Comparison of ENCODE assay signal across 15 cellular contexts in the genomic region with DNA sequence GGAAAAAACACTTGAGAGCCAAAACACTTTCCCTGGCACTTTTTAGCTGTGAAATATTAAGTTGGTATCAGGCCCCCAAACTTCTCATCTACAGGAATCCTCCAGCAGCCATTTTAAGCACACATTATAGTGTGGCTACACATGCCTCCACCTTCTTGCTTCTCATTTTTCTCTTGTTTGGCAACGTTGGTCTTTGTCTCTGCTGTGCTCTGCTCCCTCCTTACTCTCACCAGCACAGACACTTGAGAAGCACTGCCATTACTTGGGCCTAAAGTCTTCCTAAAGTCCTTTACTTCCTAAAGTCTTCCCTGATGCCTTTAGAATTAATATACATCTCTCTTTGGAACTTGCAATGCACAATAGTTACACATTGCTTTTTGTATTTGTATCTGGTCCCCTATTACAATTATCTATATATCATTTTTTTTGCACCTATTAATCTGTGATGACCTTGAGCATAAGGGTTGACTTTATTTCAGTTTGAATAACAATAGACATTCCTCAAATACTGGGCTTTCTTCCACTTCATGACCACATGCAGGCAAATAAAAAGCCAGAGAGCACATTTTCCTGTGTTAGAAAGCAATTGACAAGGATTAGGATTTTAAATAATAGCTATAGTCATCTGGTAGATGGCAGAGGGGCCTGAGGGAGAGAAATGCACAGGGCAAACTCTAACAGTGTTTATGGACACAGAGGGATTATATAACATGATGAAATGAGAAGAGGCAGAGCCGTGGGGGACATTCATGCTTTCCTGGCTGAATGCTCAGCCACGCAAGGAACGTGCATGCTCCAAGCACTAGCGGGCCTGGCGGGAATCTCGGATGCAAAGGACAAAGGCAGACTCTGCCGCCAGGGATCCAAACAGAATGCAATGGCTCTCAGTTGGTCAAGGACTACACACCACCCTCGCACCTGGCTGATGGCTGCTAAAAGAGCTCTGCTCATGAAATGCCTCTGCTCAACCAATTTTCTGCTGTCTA.
DNase-seq lines count a peak whose midpoint lies in the region.
"Had no signal": no experiment of that assay in that cellular context is flagged by ENCODE, and none has a peak within 500 bp of the region (broad histone marks: within the 10 kb centered on the region; RNA-seq: fewer than 3 reads in every experiment).

No MANE protein-coding gene starts in this region.

- peak; percentile 36 for DNase-seq in NCI-H748 (lab: John Stamatoyannopoulos, UW; ENCODE audit: unreplicated experiment)
- DNase-seq in NCI-H748 treated with DMSO at 0.1 percent for 48 hours (lab: John Stamatoyannopoulos, UW): no peak
- DNase-seq in cerebellum (ENCODE audit: low spot score): peak; percentile 18
- DNase-seq in iPS-NIHi11 (ENCODE audit: low spot score): peak; percentile 33
- DNase-seq in activated CD4-positive, alpha-beta T cell treated with anti-CD3 and anti-CD28 coated beads for 4 hours: no peak
- no peak for DNase-seq in DMS 273 treated with DMSO at 0.1 percent for 48 hours (lab: John Stamatoyannopoulos, UW)
- DNase-seq in COLO829 (ENCODE audit: low spot score): no peak
- DNase-seq in NCI-H774 (lab: John Stamatoyannopoulos, UW): no peak
- DNase-seq: 8988T; CD8-positive, alpha-beta memory T cell; MG63; NCI-H1105; NCI-H1930; NCI-H524 treated with DMSO at 0.1 percent for 48 hours; NK-92 treated with Interleukin-12 subunit alpha and Interleukin-12 subunit beta, amount 100 ng/mL, for 24 hours had no signal

Comparison
In these comparisons a context has a peak if more than half of its experiments do, and no peak if none do; other contexts are left out.
1. DNase-seq: peak in NCI-H748 (single experiment), cerebellum (single experiment) and iPS-NIHi11 (single experiment); none in NCI-H748 treated with DMSO at 0.1 percent for 48 hours (single experiment), activated CD4-positive, alpha-beta T cell treated with anti-CD3 and anti-CD28 coated beads for 4 hours (0 of 2), DMS 273 treated with DMSO at 0.1 percent for 48 hours (single experiment), COLO829 (single experiment) and NCI-H774 (single experiment).